ENCODE assay signal across 8 cellular contexts in the genomic region with DNA sequence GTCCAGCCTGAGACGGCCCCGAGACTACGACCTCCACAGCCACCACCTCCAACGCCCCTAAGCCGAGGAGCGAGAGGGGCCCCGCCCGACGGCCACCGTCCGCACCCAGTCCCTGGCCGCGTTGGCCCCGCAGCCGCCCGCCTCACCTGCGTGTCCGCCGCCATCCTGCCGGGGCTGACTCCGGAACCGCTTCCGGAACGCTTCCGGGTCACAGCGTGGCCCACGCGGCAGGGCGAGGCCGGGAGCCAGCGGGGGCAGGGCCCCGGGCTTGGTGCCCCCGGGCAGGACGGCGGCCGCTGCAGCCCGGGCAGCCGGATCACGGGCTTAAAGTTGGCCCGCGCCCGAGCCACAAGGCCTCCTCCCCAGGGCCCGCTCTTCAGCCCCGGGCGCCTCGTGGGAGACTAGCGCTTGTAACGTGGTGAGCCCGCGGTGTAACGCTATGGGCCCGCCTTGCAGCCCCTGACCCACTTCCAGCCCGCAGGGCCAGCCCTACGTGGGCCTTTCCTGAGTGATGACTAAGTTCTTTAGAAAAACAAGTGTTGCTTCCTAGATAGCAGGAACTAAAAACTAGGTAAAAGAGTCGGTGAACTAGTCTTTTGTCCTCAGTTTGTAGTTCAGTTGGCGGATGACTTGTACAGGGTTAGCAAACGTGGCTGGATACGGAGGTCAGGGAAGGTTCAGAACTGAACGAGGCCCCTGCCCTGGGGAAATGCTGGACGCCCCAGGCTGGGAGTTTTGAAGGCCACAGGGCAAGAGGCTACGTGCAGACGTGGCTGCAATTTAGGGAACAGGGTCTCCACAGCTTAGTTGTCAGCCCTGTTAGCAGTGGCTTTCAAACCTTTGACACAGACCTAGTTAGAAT. TPM values are rescaled to one million over a fixed set of nuclear protein-coding genes. Genes with fewer than 3 reads are reported as not detected.
DNase-seq lines count a peak whose midpoint lies in the region; ATAC-seq and TF ChIP-seq lines count a peak whose summit lies in the region.

A gene with protein sequence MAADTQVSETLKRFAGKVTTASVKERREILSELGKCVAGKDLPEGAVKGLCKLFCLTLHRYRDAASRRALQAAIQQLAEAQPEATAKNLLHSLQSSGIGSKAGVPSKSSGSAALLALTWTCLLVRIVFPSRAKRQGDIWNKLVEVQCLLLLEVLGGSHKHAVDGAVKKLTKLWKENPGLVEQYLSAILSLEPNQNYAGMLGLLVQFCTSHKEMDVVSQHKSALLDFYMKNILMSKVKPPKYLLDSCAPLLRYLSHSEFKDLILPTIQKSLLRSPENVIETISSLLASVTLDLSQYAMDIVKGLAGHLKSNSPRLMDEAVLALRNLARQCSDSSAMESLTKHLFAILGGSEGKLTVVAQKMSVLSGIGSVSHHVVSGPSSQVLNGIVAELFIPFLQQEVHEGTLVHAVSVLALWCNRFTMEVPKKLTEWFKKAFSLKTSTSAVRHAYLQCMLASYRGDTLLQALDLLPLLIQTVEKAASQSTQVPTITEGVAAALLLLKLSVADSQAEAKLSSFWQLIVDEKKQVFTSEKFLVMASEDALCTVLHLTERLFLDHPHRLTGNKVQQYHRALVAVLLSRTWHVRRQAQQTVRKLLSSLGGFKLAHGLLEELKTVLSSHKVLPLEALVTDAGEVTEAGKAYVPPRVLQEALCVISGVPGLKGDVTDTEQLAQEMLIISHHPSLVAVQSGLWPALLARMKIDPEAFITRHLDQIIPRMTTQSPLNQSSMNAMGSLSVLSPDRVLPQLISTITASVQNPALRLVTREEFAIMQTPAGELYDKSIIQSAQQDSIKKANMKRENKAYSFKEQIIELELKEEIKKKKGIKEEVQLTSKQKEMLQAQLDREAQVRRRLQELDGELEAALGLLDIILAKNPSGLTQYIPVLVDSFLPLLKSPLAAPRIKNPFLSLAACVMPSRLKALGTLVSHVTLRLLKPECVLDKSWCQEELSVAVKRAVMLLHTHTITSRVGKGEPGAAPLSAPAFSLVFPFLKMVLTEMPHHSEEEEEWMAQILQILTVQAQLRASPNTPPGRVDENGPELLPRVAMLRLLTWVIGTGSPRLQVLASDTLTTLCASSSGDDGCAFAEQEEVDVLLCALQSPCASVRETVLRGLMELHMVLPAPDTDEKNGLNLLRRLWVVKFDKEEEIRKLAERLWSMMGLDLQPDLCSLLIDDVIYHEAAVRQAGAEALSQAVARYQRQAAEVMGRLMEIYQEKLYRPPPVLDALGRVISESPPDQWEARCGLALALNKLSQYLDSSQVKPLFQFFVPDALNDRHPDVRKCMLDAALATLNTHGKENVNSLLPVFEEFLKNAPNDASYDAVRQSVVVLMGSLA (N-terminal part only) (minus strand): TSS at position 182 of the 862 bp plus-strand sequence. CDS start 18 bp downstream, at position 164.

- peaks cover 50% of the 10 kb centered on the region for H4K20me1 ChIP-seq in IMR-90 (ENCODE audit: insufficient read depth, low read length)

- peak within 1 kb of the TSS; percentile 91 for H3K4ac ChIP-seq in IMR-90 (ENCODE audit: low read depth, low read length)

- peak; percentile 91 for TF ChIP-seq POLR2A in IMR-90 (IDR thresholded peaks at IDR 0.05; ENCODE audit: low read depth, low read length)

- peaks cover 3 to 67% of the 10 kb centered on the region in 2 experiments; a peak in 3 of 4 replicates for H3K79me1 ChIP-seq in IMR-90 (ENCODE audit: low read depth in 1 of 2, low read length in 2 of 2)

- H2BK15ac ChIP-seq in IMR-90 (ENCODE audit: low read depth, low read length): peak within 1 kb of the TSS; percentile 9; the same call in 1 of the 3 replicates

- peaks cover 40% of the 10 kb centered on the region for H3K36me3 ChIP-seq in IMR-90 (ENCODE audit: control insufficient read depth, insufficient read depth, low read length)

- ATAC-seq in GM21423 (IDR thresholded peaks at IDR 0.05; ENCODE audit: unreplicated experiment) (peak; percentile 78), IMR-90 (ENCODE audit: low read depth) (peak; percentile 83)

- H3K4me3 ChIP-seq in IMR-90 (ENCODE audit: insufficient read depth, low read depth, low read length) (peak within 1 kb of the TSS; percentile 94), fibroblast of the aortic adventitia (ENCODE audit: low read depth, low read length) (peak within 1 kb of the TSS; percentile 80)

- peak within 1 kb of the TSS; percentile 91 for H3K27ac ChIP-seq in IMR-90 (ENCODE audit: insufficient read depth, low read length)

- H4K5ac ChIP-seq in IMR-90 (ENCODE audit: low read depth, low read length): peak within 1 kb of the TSS; percentile 94

- BruUV-seq in IMR-90 (replicated peaks; lab: Mats Ljungman, UMichigan): no TSS peak

- CTCF ChIA-PET in IMR-90 (lab: Yijun Ruan, JAX): no interaction called here

- H2AK9ac ChIP-seq in IMR-90 (replicated peaks; ENCODE audit: low read depth, low read length, poor library complexity): peak within 1 kb of the TSS; percentile 86

- H2AFZ ChIP-seq in IMR-90 (replicated peaks; ENCODE audit: low read length, poor library complexity): peak within 1 kb of the TSS; percentile 94

- 8% methylated on average over 25 of the region's 62 CpGs; no CpG with 5 or more reads in 1 of the 2 experiments for WGBS in IMR-90 (ENCODE audit: extremely low coverage in 2 of 2, insufficient read length in 1 of 2), 2 experiments

- peak within 1 kb of the TSS; percentile 76 for H3K56ac ChIP-seq in IMR-90 (ENCODE audit: extremely low read depth, insufficient read depth, low read length)

- H3K27me3 Mint-ChIP-seq in nephron progenitor cell (ENCODE audit: low read depth, poor library complexity): no peaks in the 10 kb centered on the region
- no peaks in the 10 kb centered on the region for H3K27me3 Mint-ChIP-seq in stimulated activated naive CD8-positive, alpha-beta T cell treated with anti-CD3 and anti-CD28 coated beads, Interleukin-15, Interleukin-2, amounts not matched to agents 100 ng/mL and 50 ng/mL, for 24 hours

- peak within 1 kb of the TSS; percentile 90 for H3K4me3 Mint-ChIP-seq in nephron progenitor cell
- H3K4me3 Mint-ChIP-seq in stimulated activated naive CD8-positive, alpha-beta T cell treated with anti-CD3 and anti-CD28 coated beads, Interleukin-15, Interleukin-2, amounts not matched to agents 100 ng/mL and 50 ng/mL, for 24 hours: peak within 1 kb of the TSS; percentile 91

- H3K9me3 ChIP-seq in IMR-90 (ENCODE audit: control insufficient read depth, insufficient read depth, low read length): no peaks in the 10 kb centered on the region

- TF ChIP-seq CTCF in IMR-90 (conservative IDR thresholded peaks at IDR 0.05; ENCODE audit: low read depth, low read length) (no peak), fibroblast of the aortic adventitia (IDR thresholded peaks at IDR 0.05; ENCODE audit: insufficient read depth, low read length) (no peak), nephron progenitor cell (IDR thresholded peaks at IDR 0.05) (no peak)

- peaks cover 10% of the 10 kb centered on the region for H3K4me1 ChIP-seq in IMR-90 (ENCODE audit: control insufficient read depth, insufficient read depth, low read length)

- H4K91ac ChIP-seq in IMR-90 (ENCODE audit: insufficient read depth, low read depth, low read length): peak within 1 kb of the TSS; percentile 92

- peak within 1 kb of the TSS; percentile 92 for H2AK5ac ChIP-seq in IMR-90 (ENCODE audit: low read depth, low read length)

- DNase-seq in DMS 273 treated with DMSO at 0.1 percent for 48 hours (lab: John Stamatoyannopoulos, UW): peak; percentile 63
- DNase-seq in IMR-90: peak; percentile 78
- peak; percentile 91 for DNase-seq in RPMI8226
- peak; percentile 83 for DNase-seq in activated T-helper 9 cell treated with anti-CD3 and anti-CD28 coated beads, Interleukin-2, amount 50 U/mL, for 16 hours (ENCODE audit: low read depth)
- peak; percentile 73 for DNase-seq in fibroblast of the aortic adventitia (ENCODE audit: low read depth)
- peak; percentile 84 for DNase-seq in nephron progenitor cell

- peak within 1 kb of the TSS; percentile 92 for H3K23ac ChIP-seq in IMR-90 (ENCODE audit: low read depth, low read length)

- peak within 1 kb of the TSS; percentile 85 for H2BK5ac ChIP-seq in IMR-90 (ENCODE audit: low read depth, low read length, poor library complexity, severe bottlenecking)

- no peak within 1 kb of the TSS for H2BK20ac ChIP-seq in IMR-90 (ENCODE audit: low read depth, low read length)

- H3K14ac ChIP-seq in IMR-90 (replicated peaks; ENCODE audit: low read depth, low read length): peak within 1 kb of the TSS; percentile 94

- H3K36me3 Mint-ChIP-seq in nephron progenitor cell (ENCODE audit: low read depth): peaks cover 43% of the 10 kb centered on the region
- H3K36me3 Mint-ChIP-seq in stimulated activated naive CD8-positive, alpha-beta T cell treated with anti-CD3 and anti-CD28 coated beads, Interleukin-15, Interleukin-2, amounts not matched to agents 100 ng/mL and 50 ng/mL, for 24 hours (ENCODE audit: low read depth): peaks cover 68% of the 10 kb centered on the region

- H3K27ac Mint-ChIP-seq in nephron progenitor cell: peak within 1 kb of the TSS; percentile 99
- peak within 1 kb of the TSS; percentile 96 for H3K27ac Mint-ChIP-seq in stimulated activated naive CD8-positive, alpha-beta T cell treated with anti-CD3 and anti-CD28 coated beads, Interleukin-15, Interleukin-2, amounts not matched to agents 100 ng/mL and 50 ng/mL, for 24 hours

- H3K18ac ChIP-seq in IMR-90 (ENCODE audit: low read depth, low read length): peak within 1 kb of the TSS; percentile 81

- peaks cover 5% of the 10 kb centered on the region; the same call in 1 of the 2 replicates for H3K9me1 ChIP-seq in IMR-90 (ENCODE audit: insufficient read depth, low read length)

- H3K4me2 ChIP-seq in IMR-90 (ENCODE audit: low read depth, low read length): peak within 1 kb of the TSS; percentile 97

- peak within 1 kb of the TSS; percentile 94 for H3K9ac ChIP-seq in IMR-90 (ENCODE audit: low read depth, low read length)

- dilution Hi-C loops in IMR-90 (cut with HindIII; ENCODE audit: low sequenced_read_pairs, unreplicated experiment): no loop called here

- in situ Hi-C loops in IMR-90 (cut with MboI; ENCODE audit: low sequenced_read_pairs): no loop called here

- no peaks in the 10 kb centered on the region for H3K9me3 Mint-ChIP-seq in nephron progenitor cell
- no peaks in the 10 kb centered on the region for H3K9me3 Mint-ChIP-seq in stimulated activated naive CD8-positive, alpha-beta T cell treated with anti-CD3 and anti-CD28 coated beads, Interleukin-15, Interleukin-2, amounts not matched to agents 100 ng/mL and 50 ng/mL, for 24 hours

- TF ChIP-seq RAD21 in IMR-90 (IDR thresholded peaks at IDR 0.05; ENCODE audit: low read length): no peak

- H4K8ac ChIP-seq in IMR-90 (ENCODE audit: low read depth in 2 of 2, low read length in 2 of 2): peak within 1 kb of the TSS; percentile 90 to 96

- POLR2A ChIA-PET in IMR-90 (lab: Charles Lee; ENCODE audit: unreplicated experiment): no interaction called here

- peak within 1 kb of the TSS; percentile 0 for H2BK120ac ChIP-seq in IMR-90 (ENCODE audit: low read depth, low read length)

- H3K27me3 ChIP-seq in IMR-90 (ENCODE audit: control insufficient read depth, insufficient read depth, low read length): no peaks in the 10 kb centered on the region

- intact Hi-C loops in IMR-90 (cut with micrococcal nuclease): no loop called here

- peaks cover 44% of the 10 kb centered on the region for H3K4me1 Mint-ChIP-seq in nephron progenitor cell
- H3K4me1 Mint-ChIP-seq in stimulated activated naive CD8-positive, alpha-beta T cell treated with anti-CD3 and anti-CD28 coated beads, Interleukin-15, Interleukin-2, amounts not matched to agents 100 ng/mL and 50 ng/mL, for 24 hours (ENCODE audit: low read depth): peaks cover 69% of the 10 kb centered on the region

RNA-seq across cellular contexts. Expression of the gene that starts here (rescaled TPM):
- total RNA-seq in IMR-90 (2012; rRNA removed) (65.8 and 77.6 TPM in 2 replicates), fibroblast of the aortic adventitia (ENCODE audit: low replicate concordance) (126 and 156 TPM in 2 replicates)
- 57.8 and 76.1 TPM in 2 replicates for polyA plus RNA-seq in IMR-90 (2012; rRNA removed)
- 28.3 and 50.4 TPM in 2 replicates for polyA plus RNA-seq in IMR-90 (2012; cell fraction: cytosol; rRNA removed)
- 74.2 and 147 TPM in 2 replicates for polyA plus RNA-seq in IMR-90 (2012; cell fraction: nucleus; rRNA removed; ENCODE audit: low replicate concordance)

Comparison
In these comparisons a context has a peak if more than half of its experiments do, and no peak if none do; other contexts are left out.
1. Peak in every context shown above with its lines: DNase-seq, ATAC-seq, H3K4me3 ChIP-seq and H3K27ac ChIP-seq.